In genomic region chr15:57859130-57859685, GRCh38 we compare ENCODE assay signal across 18 cellular contexts.
DNase-seq lines count a peak whose midpoint lies in the region; ATAC-seq, FAIRE-seq and TF ChIP-seq lines count a peak whose summit lies in the region.
"Had no signal": no experiment of that assay in that cellular context is flagged by ENCODE, and none has a peak within 500 bp of the region (broad histone marks: within the 10 kb centered on the region; RNA-seq: fewer than 3 reads in every experiment).

No MANE protein-coding gene starts in this region.

- peak overlapping the region; percentile 66 for H2AFZ ChIP-seq in keratinocyte (ENCODE audit: control insufficient read depth, low read length)

- no peaks in the 10 kb centered on the region for H3K27me3 ChIP-seq in breast epithelium
- H3K27me3 ChIP-seq in bronchial epithelial cell (ENCODE audit: control insufficient read depth, insufficient read depth, low read length) = peaks cover 2% of the 10 kb centered on the region
- no peaks in the 10 kb centered on the region for H3K27me3 ChIP-seq in keratinocyte (ENCODE audit: control insufficient read depth, extremely low read depth, insufficient read depth, low read length)
- no peaks in the 10 kb centered on the region for H3K27me3 ChIP-seq in CD8-positive, alpha-beta T cell (ENCODE audit: insufficient read depth, low read length)
- no peaks in the 10 kb centered on the region for H3K27me3 ChIP-seq in pancreas
- H3K27me3 ChIP-seq: BLaER1 treated with 17β-estradiol and CSF1 and Interleukin-3, amounts not matched to agents 10 nM and 100 nM had no signal

- H3K36me3 ChIP-seq in breast epithelium = no peaks in the 10 kb centered on the region
- H3K36me3 ChIP-seq in bronchial epithelial cell (ENCODE audit: control insufficient read depth, insufficient read depth, low read length) = no peaks in the 10 kb centered on the region
- H3K36me3 ChIP-seq in keratinocyte (ENCODE audit: control insufficient read depth in 2 of 2, extremely low read depth in 1 of 2, insufficient read depth in 2 of 2, low read length in 2 of 2) = no peaks in the 10 kb centered on the region
- H3K36me3 ChIP-seq in CD8-positive, alpha-beta T cell (ENCODE audit: insufficient read depth, low read length) = no peaks in the 10 kb centered on the region
- H3K36me3 ChIP-seq in pancreas = no peaks in the 10 kb centered on the region
- H3K36me3 ChIP-seq: BLaER1 treated with 17β-estradiol and CSF1 and Interleukin-3, amounts not matched to agents 10 nM and 100 nM had no signal

- no peak overlapping the region for H3K4me3 Mint-ChIP-seq in MCF 10A (ENCODE audit: unreplicated experiment)
- H3K4me3 Mint-ChIP-seq in CD8-positive, alpha-beta T cell = no peak overlapping the region
- H3K4me3 Mint-ChIP-seq: CD4-positive, alpha-beta T cell; HFFc6 had no signal

- CTCF ChIA-PET in MCF 10A (lab: Yijun Ruan, JAX) = interaction anchor here (0.6 to 13.3 kb wide), 20 partner anchors 8 to 1358 kb away, joined by 3 to 340 read pairs (median 5); partner anchors contain the start of gene ALDH1A2
- CTCF ChIA-PET in CD8-positive, alpha-beta T cell (lab: Charles Lee) = interaction anchor here (0.6 to 4.8 kb wide), 8 partner anchors 33 to 299 kb away, joined by 3 to 45 read pairs (median 4); no protein-coding TSS in a partner anchor

- DNase-seq in MCF 10A (ENCODE audit: unreplicated experiment) (peak; percentile 7), breast epithelium (ENCODE audit: low spot score in 2 of 2) (no peak), bronchial epithelial cell (ENCODE audit: low read depth) (peak; percentile 35), keratinocyte (ENCODE audit: low read depth, low spot score) (no peak), pancreas (no peak)
- no peak for DNase-seq in CD8-positive, alpha-beta T cell
- DNase-seq: ACHN; CD4-positive, alpha-beta T cell; DMS79; HCEC 1CT; HFFc6 had no signal

- POLR2A ChIA-PET in MCF 10A (lab: Yijun Ruan, JAX) = interaction anchor here (0.8 to 1.1 kb wide), 2 partner anchors 153 to 193 kb away, joined by 3 to 4 read pairs; partner anchors contain the start of gene POLR2M
- POLR2A ChIA-PET in CD8-positive, alpha-beta T cell (lab: Charles Lee) = interaction anchor here (0.6 kb wide), 1 partner anchor 1999 kb away, joined by 3 read pairs; no protein-coding TSS in a partner anchor

- intact Hi-C loops in MCF 10A (cut with micrococcal nuclease) = no loop called here
- intact Hi-C loops in breast epithelium (cut with DNase I; ENCODE audit: low total_unique reads) = no loop called here
- intact Hi-C loops in CD8-positive, alpha-beta T cell (cut with DNase I, micrococcal nuclease) = no loop called here
- intact Hi-C loops in pancreas (cut with DNase I) = loop anchor here in 1 of 3 donors (10.0 kb wide), 1 partner anchor 94 kb away; no protein-coding TSS in a partner anchor

- no peak for TF ChIP-seq POLR2A in breast epithelium (IDR thresholded peaks at IDR 0.05)

- no peaks in the 10 kb centered on the region for H3K79me2 ChIP-seq in keratinocyte (ENCODE audit: control insufficient read depth, insufficient read depth, low read length)

- 78 to 90% methylated on average over 2 of the region's 2 CpGs for WGBS in pancreas, 2 donors

- no peaks in the 10 kb centered on the region for H3K9me1 ChIP-seq in keratinocyte (ENCODE audit: control insufficient read depth, extremely low read depth, insufficient read depth, low read length)

- no peaks in the 10 kb centered on the region for H3K27me3 Mint-ChIP-seq in MCF 10A (ENCODE audit: insufficient read depth, unreplicated experiment)
- H3K27me3 Mint-ChIP-seq in CD8-positive, alpha-beta T cell (ENCODE audit: low read depth) = peaks cover 5% of the 10 kb centered on the region

- TF ChIP-seq CTCF in MCF 10A (IDR thresholded peaks at IDR 0.05; ENCODE audit: unreplicated experiment) (no peak), breast epithelium (IDR thresholded peaks at IDR 0.05) (no peak), bronchial epithelial cell (IDR thresholded peaks at IDR 0.05; ENCODE audit: insufficient read depth, low read length, severe bottlenecking) (no peak), keratinocyte (optimal IDR thresholded peaks at IDR 0.05 in 1 of 3, IDR thresholded peaks at IDR 0.05 in 1 of 3, conservative IDR thresholded peaks at IDR 0.05 in 1 of 3; ENCODE audit: extremely low read depth in 1 of 3, insufficient read depth in 2 of 3, low read length in 3 of 3) (no peak), pancreas (IDR thresholded peaks at IDR 0.05) (no peak)
- no peak for TF ChIP-seq CTCF in CD8-positive, alpha-beta T cell (IDR thresholded peaks at IDR 0.05)

- no TSS peak for BruUV-seq in MCF 10A (replicated peaks; lab: Mats Ljungman, UMichigan)

- dilution Hi-C loops in keratinocyte (cut with MboI; ENCODE audit: extremely low pct_ligation_motif_present, low sequenced_read_pairs) = no loop called here

- ATAC-seq in CD8-positive, alpha-beta T cell = no peak
- ATAC-seq in HG02642 (IDR thresholded peaks at IDR 0.05; ENCODE audit: poor library complexity, unreplicated experiment) (no peak), HG02885 (IDR thresholded peaks at IDR 0.05; ENCODE audit: poor library complexity, unreplicated experiment) (no peak), pancreas (no peak)

- H4K20me1 ChIP-seq in keratinocyte (ENCODE audit: control insufficient read depth, extremely low read depth, insufficient read depth, low read length) = no peaks in the 10 kb centered on the region
- H4K20me1 ChIP-seq: BLaER1 treated with 17β-estradiol and CSF1 and Interleukin-3, amounts not matched to agents 10 nM and 100 nM had no signal

- peaks cover 19% of the 10 kb centered on the region for H3K4me1 Mint-ChIP-seq in MCF 10A (ENCODE audit: insufficient read depth, unreplicated experiment)
- H3K4me1 Mint-ChIP-seq in CD8-positive, alpha-beta T cell (ENCODE audit: low read depth) = no peaks in the 10 kb centered on the region

- FAIRE-seq in bronchial epithelial cell (lab: Jason Lieb, UNC) = no peak
- FAIRE-seq in keratinocyte (lab: Jason Lieb, UNC) = peak; percentile 71
- no peak for FAIRE-seq in pancreas (lab: Jason Lieb, UNC)
- FAIRE-seq: G401.6, GM12892, H1 had no signal

- no peak overlapping the region for H3K9ac ChIP-seq in keratinocyte (ENCODE audit: control insufficient read depth, extremely low read depth, insufficient read depth, low read length)
- H3K9ac ChIP-seq: BLaER1 treated with 17β-estradiol and CSF1 and Interleukin-3, amounts not matched to agents 10 nM and 100 nM had no signal

- peak overlapping the region; percentile 47 for H3K4me2 ChIP-seq in keratinocyte (ENCODE audit: control insufficient read depth, extremely low read depth, insufficient read depth, low read depth, low read length)
- H3K4me2 ChIP-seq: BLaER1 treated with 17β-estradiol and CSF1 and Interleukin-3, amounts not matched to agents 10 nM and 100 nM had no signal

- no peak overlapping the region for H3K27ac Mint-ChIP-seq in MCF 10A (ENCODE audit: low read depth, unreplicated experiment)
- H3K27ac Mint-ChIP-seq in CD8-positive, alpha-beta T cell = no peak overlapping the region
- H3K27ac Mint-ChIP-seq: CD4-positive, alpha-beta T cell; HFFc6 had no signal

- H3K9me3 Mint-ChIP-seq in MCF 10A (ENCODE audit: unreplicated experiment) = no peaks in the 10 kb centered on the region
- H3K9me3 Mint-ChIP-seq in CD8-positive, alpha-beta T cell = no peaks in the 10 kb centered on the region
- H3K9me3 Mint-ChIP-seq: CD4-positive, alpha-beta T cell; HFFc6 had no signal

- H3K4me3 ChIP-seq in breast epithelium = no peak overlapping the region
- no peak overlapping the region for H3K4me3 ChIP-seq in bronchial epithelial cell (ENCODE audit: low read depth, low read length)
- no peak overlapping the region for H3K4me3 ChIP-seq in keratinocyte (ENCODE audit: control insufficient read depth in 2 of 3, extremely low read depth in 1 of 3, insufficient read depth in 2 of 3, low read depth in 1 of 3, low read length in 3 of 3)
- no peak overlapping the region for H3K4me3 ChIP-seq in CD8-positive, alpha-beta T cell (ENCODE audit: low read depth, low read length)
- no peak overlapping the region for H3K4me3 ChIP-seq in pancreas
- H3K4me3 ChIP-seq: BLaER1 treated with 17β-estradiol and CSF1 and Interleukin-3, amounts not matched to agents 10 nM and 100 nM had no signal

- H3K36me3 Mint-ChIP-seq in MCF 10A (ENCODE audit: insufficient read depth, unreplicated experiment) = no peaks in the 10 kb centered on the region
- H3K36me3 Mint-ChIP-seq in CD8-positive, alpha-beta T cell = no peaks in the 10 kb centered on the region

- H3K27ac ChIP-seq in breast epithelium (no peak overlapping the region), keratinocyte (ENCODE audit: control insufficient read depth, insufficient read depth, low read length) (no peak overlapping the region), pancreas (no peak overlapping the region)
- H3K27ac ChIP-seq in CD8-positive, alpha-beta T cell (ENCODE audit: low read depth, low read length) = no peak overlapping the region
- H3K27ac ChIP-seq: BLaER1 treated with 17β-estradiol and CSF1 and Interleukin-3, amounts not matched to agents 10 nM and 100 nM; HL-60 had no signal

- no peaks in the 10 kb centered on the region for H3K9me3 ChIP-seq in breast epithelium
- no peaks in the 10 kb centered on the region for H3K9me3 ChIP-seq in keratinocyte (ENCODE audit: control insufficient read depth, low read depth, low read length)
- H3K9me3 ChIP-seq in CD8-positive, alpha-beta T cell (ENCODE audit: low read length) = no peaks in the 10 kb centered on the region
- no peaks in the 10 kb centered on the region for H3K9me3 ChIP-seq in pancreas
- H3K9me3 ChIP-seq: BLaER1 treated with 17β-estradiol and CSF1 and Interleukin-3, amounts not matched to agents 10 nM and 100 nM had no signal

- no peaks in the 10 kb centered on the region for H3K4me1 ChIP-seq in breast epithelium
- H3K4me1 ChIP-seq in keratinocyte (ENCODE audit: control insufficient read depth, extremely low read depth, insufficient read depth, low read length) = peaks cover 8% of the 10 kb centered on the region
- H3K4me1 ChIP-seq in CD8-positive, alpha-beta T cell (ENCODE audit: insufficient read depth, low read length) = no peaks in the 10 kb centered on the region
- H3K4me1 ChIP-seq in pancreas = no peaks in the 10 kb centered on the region

Comparison
In these comparisons a context has a peak if more than half of its experiments do, and no peak if none do; other contexts are left out.
1. DNase-seq: peak in MCF 10A (single experiment) and bronchial epithelial cell (single experiment); none in breast epithelium (0 of 2), keratinocyte (single experiment), CD8-positive, alpha-beta T cell (0 of 7) and pancreas (0 of 6).